ENCODE assay signal across 22 cellular contexts in genomic region chr9:119268985-119269384, GRCh38.
DNase-seq lines count a peak whose midpoint lies in the region; TF ChIP-seq lines count a peak whose summit lies in the region.
"Had no signal": no experiment of that assay in that cellular context is flagged by ENCODE, and none has a peak within 500 bp of the region (broad histone marks: within the 10 kb centered on the region; RNA-seq: fewer than 3 reads in every experiment).

No MANE protein-coding gene starts in this region.

- DNase-seq in NCI-H2227 treated with DMSO at 0.1 percent for 48 hours (lab: John Stamatoyannopoulos, UW) (peak; percentile 43), choroid plexus epithelial cell (ENCODE audit: low read depth) (peak; percentile 6), kidney glomerular epithelial cell (lab: John Stamatoyannopoulos, UW) (peak; percentile 68), GOT3 (lab: John Stamatoyannopoulos, UW) (no peak), cerebellar cortex (ENCODE audit: low spot score) (no peak)
- DNase-seq in stimulated activated CD4-positive, alpha-beta T cell treated with anti-CD3 and anti-CD28 coated beads, Interleukin-4, amount 100 ng/mL, for 1 hour = no peak
- DNase-seq in activated CD4-positive, alpha-beta T cell treated with anti-CD3 and anti-CD28 coated beads, Interleukin-2, amount 50 U/mL, for 1 hour = no peak
- DNase-seq: AML-193, IMR-90, Karpas-422, MG63, NCI-H1092, NCI-H146, NCI-H2081, NCI-H2171 treated with DMSO at 0.1 percent for 48 hours, NCI-H510A treated with DMSO at 0.1 percent for 48 hours, NCI-H82, OCI-M1, RPMI8226, SHP77 treated with DMSO at 0.1 percent for 48 hours, SK-N-SH had no signal

- H3K4me3 ChIP-seq in choroid plexus epithelial cell (ENCODE audit: low read depth, low read length) = no peak overlapping the region
- H3K4me3 ChIP-seq: HAP-1, MG63 had no signal

- TF ChIP-seq CTCF in choroid plexus epithelial cell (conservative IDR thresholded peaks at IDR 0.05; ENCODE audit: low read depth, low read length) = no peak

Comparison
In these comparisons a context has a peak if more than half of its experiments do, and no peak if none do; other contexts are left out.
1. DNase-seq: peak in NCI-H2227 treated with DMSO at 0.1 percent for 48 hours (single experiment), choroid plexus epithelial cell (single experiment) and kidney glomerular epithelial cell (single experiment); none in GOT3 (single experiment), stimulated activated CD4-positive, alpha-beta T cell treated with anti-CD3 and anti-CD28 coated beads, Interleukin-4, amount 100 ng/mL, for 1 hour (single experiment), cerebellar cortex (single experiment) and activated CD4-positive, alpha-beta T cell treated with anti-CD3 and anti-CD28 coated beads, Interleukin-2, amount 50 U/mL, for 1 hour (single experiment).